In genomic region chr9:107899961-107900330, GRCh38 we compare ENCODE assay signal across 34 cellular contexts.
"Had no signal": no experiment of that assay in that cellular context is flagged by ENCODE, and none has a peak within 500 bp of the region (broad histone marks: within the 10 kb centered on the region; RNA-seq: fewer than 3 reads in every experiment).

No MANE protein-coding gene starts in this region.

- H3K36me3 ChIP-seq: MG63 had no signal

- H3K4me3 ChIP-seq: MG63 had no signal

- H3K27me3 ChIP-seq: MG63 had no signal

- DNase-seq: Karpas-422, Kasumi-1, KG1, MG63, MM.1S, MV-4-11, NCI-H1048, NCI-H1092, NCI-H1092 treated with DMSO at 0.1 percent for 48 hours, NCI-H1105, NCI-H1105 treated with DMSO at 0.1 percent for 48 hours, NCI-H1417, NCI-H1417 treated with DMSO at 0.1 percent for 48 hours, NCI-H1436, NCI-H1436 treated with DMSO at 0.1 percent for 48 hours, NCI-H146, NCI-H1694, NCI-H1694 treated with DMSO at 0.1 percent for 48 hours, NCI-H187, NCI-H187 treated with DMSO at 0.1 percent for 48 hours, NCI-H1930, NCI-H2029, NCI-H2029 treated with DMSO at 0.1 percent for 48 hours, NCI-H2081, NCI-H2081 treated with DMSO at 0.1 percent for 48 hours, NCI-H2107, NCI-H2171, NCI-H2171 treated with DMSO at 0.1 percent for 48 hours, NCI-H2227 treated with DMSO at 0.1 percent for 48 hours, NCI-H226, NCI-H345, NCI-H446, NCI-H446 treated with DMSO at 0.1 percent for 48 hours had no signal

- H3K27ac ChIP-seq: KMS-11 had no signal

- H3K9me3 ChIP-seq: MG63 had no signal
